ENCODE assay signal across 19 cellular contexts in the genomic region with DNA sequence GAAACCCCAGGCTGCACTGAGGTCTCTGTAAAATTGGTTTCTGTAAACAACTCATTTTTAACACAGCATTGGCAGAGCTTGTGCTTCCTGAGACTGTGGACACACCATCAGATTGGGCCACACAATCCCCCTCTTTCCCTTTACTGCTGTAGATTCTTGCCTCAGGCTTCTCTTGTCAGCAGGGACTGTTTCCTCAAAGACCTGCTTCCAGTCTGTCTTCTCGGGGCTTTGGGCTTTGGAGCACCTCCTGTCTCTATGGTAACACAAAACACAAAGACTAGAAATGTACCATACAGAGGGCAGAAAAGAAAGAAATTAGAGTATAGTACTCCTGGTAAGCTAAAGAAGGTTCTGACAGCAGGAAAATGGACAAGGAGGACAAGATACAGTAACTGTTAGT.
"Had no signal": no experiment of that assay in that cellular context is flagged by ENCODE, and none has a peak within 500 bp of the region (broad histone marks: within the 10 kb centered on the region; RNA-seq: fewer than 3 reads in every experiment).

No MANE protein-coding gene starts in this region.

- H3K36me3 Mint-ChIP-seq: natural killer cell had no signal

- H3K27me3 Mint-ChIP-seq: activated CD4-positive, alpha-beta T cell treated with anti-CD3 and anti-CD28 coated beads for 36 hours; activated CD8-positive, alpha-beta T cell treated with anti-CD3 and anti-CD28 coated beads for 36 hours; activated naive CD8-positive, alpha-beta T cell treated with anti-CD3 and anti-CD28 coated beads, Interleukin-2, amount 50 U/mL, for 24 hours; effector memory CD8-positive, alpha-beta T cell had no signal

- ATAC-seq: activated CD4-positive, alpha-beta T cell treated with anti-CD3 and anti-CD28 coated beads for 36 hours; activated CD8-positive, alpha-beta T cell treated with anti-CD3 and anti-CD28 coated beads for 36 hours; activated naive CD8-positive, alpha-beta T cell treated with anti-CD3 and anti-CD28 coated beads, Interleukin-2, amount 50 U/mL, for 24 hours; activated T-cell treated with anti-CD3 and anti-CD28 coated beads, Interleukin-2, amount 50 U/mL, for 72 hours; effector memory CD8-positive, alpha-beta T cell; left cardiac atrium; natural killer cell; psoas muscle had no signal

- H3K4me1 ChIP-seq: colonic mucosa, sigmoid colon had no signal

- H3K4me3 ChIP-seq: colonic mucosa, lung, psoas muscle, sigmoid colon had no signal

- H3K27me3 ChIP-seq: colonic mucosa, sigmoid colon had no signal

- H3K4me1 Mint-ChIP-seq: activated naive CD8-positive, alpha-beta T cell treated with anti-CD3 and anti-CD28 coated beads, Interleukin-2, amount 50 U/mL, for 24 hours had no signal

- DNase-seq: activated CD4-positive, alpha-beta T cell treated with anti-CD3 and anti-CD28 coated beads for 36 hours; activated CD8-positive, alpha-beta memory T cell treated with anti-CD3 and anti-CD28 coated beads, Interleukin-2, amount 50 U/mL, for 4 hours; activated CD8-positive, alpha-beta T cell treated with anti-CD3 and anti-CD28 coated beads for 36 hours; activated naive CD8-positive, alpha-beta T cell treated with anti-CD3 and anti-CD28 coated beads, Interleukin-2, amount 50 U/mL, for 24 hours; activated T-cell treated with anti-CD3 and anti-CD28 coated beads, Interleukin-2, amount 50 U/mL, for 72 hours; caudate nucleus; colonic mucosa; effector memory CD8-positive, alpha-beta T cell; erythroblast; hippocampal formation; left cardiac atrium; natural killer cell; psoas muscle; sigmoid colon; stimulated activated CD4-positive, alpha-beta T cell treated with anti-CD3 and anti-CD28 coated beads, Interleukin-2, amount 100 ng/mL, for 24 hours; stimulated activated naive CD4-positive, alpha-beta T cell; substantia nigra; trophoblast cell had no signal

- H3K27ac ChIP-seq: colonic mucosa, psoas muscle, sigmoid colon had no signal

- H3K4me3 Mint-ChIP-seq: activated CD4-positive, alpha-beta T cell treated with anti-CD3 and anti-CD28 coated beads for 36 hours; activated CD8-positive, alpha-beta T cell treated with anti-CD3 and anti-CD28 coated beads for 36 hours; activated naive CD8-positive, alpha-beta T cell treated with anti-CD3 and anti-CD28 coated beads, Interleukin-2, amount 50 U/mL, for 24 hours; activated T-cell treated with anti-CD3 and anti-CD28 coated beads, Interleukin-2, amount 50 U/mL, for 72 hours; effector memory CD8-positive, alpha-beta T cell; natural killer cell had no signal

- H3K27ac Mint-ChIP-seq: activated CD4-positive, alpha-beta T cell treated with anti-CD3 and anti-CD28 coated beads for 36 hours; activated CD8-positive, alpha-beta T cell treated with anti-CD3 and anti-CD28 coated beads for 36 hours; activated naive CD8-positive, alpha-beta T cell treated with anti-CD3 and anti-CD28 coated beads, Interleukin-2, amount 50 U/mL, for 24 hours; activated T-cell treated with anti-CD3 and anti-CD28 coated beads, Interleukin-2, amount 50 U/mL, for 72 hours; effector memory CD8-positive, alpha-beta T cell; natural killer cell had no signal

- H3K9me3 ChIP-seq: colonic mucosa, psoas muscle, sigmoid colon had no signal

- H3K9me3 Mint-ChIP-seq: activated CD8-positive, alpha-beta T cell treated with anti-CD3 and anti-CD28 coated beads for 36 hours; activated naive CD8-positive, alpha-beta T cell treated with anti-CD3 and anti-CD28 coated beads, Interleukin-2, amount 50 U/mL, for 24 hours; activated T-cell treated with anti-CD3 and anti-CD28 coated beads, Interleukin-2, amount 50 U/mL, for 72 hours; effector memory CD8-positive, alpha-beta T cell; natural killer cell had no signal

- H3K36me3 ChIP-seq: colonic mucosa, sigmoid colon had no signal
